ENCODE assay signal across 8 cellular contexts in the genomic region with DNA sequence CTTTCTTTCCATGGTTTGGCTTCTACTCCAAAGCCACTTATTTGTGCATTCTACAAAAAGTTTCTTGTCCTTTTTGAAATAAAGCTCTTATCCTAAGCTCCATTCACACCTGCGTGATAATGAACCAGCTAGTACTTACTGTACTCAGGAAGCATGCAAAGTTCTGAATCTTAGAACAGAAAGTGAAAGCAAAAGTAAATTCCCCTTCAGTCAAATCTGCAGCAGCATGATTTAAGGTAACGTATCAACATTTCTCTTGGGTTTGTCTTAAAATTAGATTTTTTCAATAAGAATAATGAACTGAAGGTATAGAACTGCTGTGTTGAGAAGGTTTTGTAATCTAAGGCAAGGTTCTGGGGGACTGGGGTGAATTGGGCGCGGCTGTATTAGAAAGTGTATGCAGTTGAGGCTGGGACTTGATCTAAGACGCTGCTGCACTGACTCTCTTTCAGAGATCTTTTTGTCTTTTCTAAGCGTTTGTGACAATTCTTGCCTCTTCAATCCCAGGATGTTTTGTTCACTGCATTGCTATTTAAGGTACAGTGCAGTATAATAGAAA. TPM values are rescaled to one million over a fixed set of nuclear protein-coding genes. Genes with fewer than 3 reads are reported as not detected.
DNase-seq lines count a peak whose midpoint lies in the region; ATAC-seq, FAIRE-seq and TF ChIP-seq lines count a peak whose summit lies in the region.

A gene with protein sequence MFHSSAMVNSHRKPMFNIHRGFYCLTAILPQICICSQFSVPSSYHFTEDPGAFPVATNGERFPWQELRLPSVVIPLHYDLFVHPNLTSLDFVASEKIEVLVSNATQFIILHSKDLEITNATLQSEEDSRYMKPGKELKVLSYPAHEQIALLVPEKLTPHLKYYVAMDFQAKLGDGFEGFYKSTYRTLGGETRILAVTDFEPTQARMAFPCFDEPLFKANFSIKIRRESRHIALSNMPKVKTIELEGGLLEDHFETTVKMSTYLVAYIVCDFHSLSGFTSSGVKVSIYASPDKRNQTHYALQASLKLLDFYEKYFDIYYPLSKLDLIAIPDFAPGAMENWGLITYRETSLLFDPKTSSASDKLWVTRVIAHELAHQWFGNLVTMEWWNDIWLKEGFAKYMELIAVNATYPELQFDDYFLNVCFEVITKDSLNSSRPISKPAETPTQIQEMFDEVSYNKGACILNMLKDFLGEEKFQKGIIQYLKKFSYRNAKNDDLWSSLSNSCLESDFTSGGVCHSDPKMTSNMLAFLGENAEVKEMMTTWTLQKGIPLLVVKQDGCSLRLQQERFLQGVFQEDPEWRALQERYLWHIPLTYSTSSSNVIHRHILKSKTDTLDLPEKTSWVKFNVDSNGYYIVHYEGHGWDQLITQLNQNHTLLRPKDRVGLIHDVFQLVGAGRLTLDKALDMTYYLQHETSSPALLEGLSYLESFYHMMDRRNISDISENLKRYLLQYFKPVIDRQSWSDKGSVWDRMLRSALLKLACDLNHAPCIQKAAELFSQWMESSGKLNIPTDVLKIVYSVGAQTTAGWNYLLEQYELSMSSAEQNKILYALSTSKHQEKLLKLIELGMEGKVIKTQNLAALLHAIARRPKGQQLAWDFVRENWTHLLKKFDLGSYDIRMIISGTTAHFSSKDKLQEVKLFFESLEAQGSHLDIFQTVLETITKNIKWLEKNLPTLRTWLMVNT (plus strand): TSS at position 209 of the 559 bp plus-strand sequence. CDS start 3,186 bp downstream, outside the sequence.

- CTCF ChIA-PET in Calu3 (lab: Charles Lee), result interaction anchor here (0.6 to 2.1 kb wide), 7 partner anchors 7 to 217 kb away, joined by 3 to 10 read pairs (median 4); a partner anchor contains a TSS

- H3K27me3 Mint-ChIP-seq in Calu3 (ENCODE audit: unreplicated experiment), result no peaks in the 10 kb centered on the region

- no peak for TF ChIP-seq CTCF in Calu3 (IDR thresholded peaks at IDR 0.05; ENCODE audit: unreplicated experiment)
- no peak for TF ChIP-seq CTCF in upper lobe of left lung (IDR thresholded peaks at IDR 0.05)

- H3K9me3 Mint-ChIP-seq in Calu3 (ENCODE audit: low read depth, unreplicated experiment), result peaks cover 6% of the 10 kb centered on the region

- H3K9me3 ChIP-seq in SJCRH30 (replicated peaks), result no peaks in the 10 kb centered on the region
- no peaks in the 10 kb centered on the region for H3K9me3 ChIP-seq in upper lobe of left lung

- H3K27ac ChIP-seq in SJCRH30, result peak within 1 kb of the TSS; percentile 38
- peak within 1 kb of the TSS; percentile 71 to 88 (median 82) for H3K27ac ChIP-seq in upper lobe of left lung

- no peaks in the 10 kb centered on the region for H3K27me3 ChIP-seq in SJCRH30
- no peaks in the 10 kb centered on the region for H3K27me3 ChIP-seq in upper lobe of left lung

- intact Hi-C loops in Calu3 (cut with micrococcal nuclease; ENCODE audit: unreplicated experiment), result loop anchor here (1.0 to 5.0 kb wide), 2 partner anchors 59 to 264 kb away; no protein-coding TSS in a partner anchor

- H3K36me3 ChIP-seq in SJCRH30 (no peaks in the 10 kb centered on the region), upper lobe of left lung (no peaks in the 10 kb centered on the region)

- TF ChIP-seq POLR2A in upper lobe of left lung (IDR thresholded peaks at IDR 0.05), result no peak

- peaks cover 44% of the 10 kb centered on the region for H3K4me1 Mint-ChIP-seq in Calu3 (ENCODE audit: low read depth, unreplicated experiment)

- ATAC-seq in GM19397 (IDR thresholded peaks at IDR 0.05; ENCODE audit: unreplicated experiment), result peak; percentile 57
- ATAC-seq in HG03460 (IDR thresholded peaks at IDR 0.05; ENCODE audit: unreplicated experiment), result peak; percentile 54
- ATAC-seq in upper lobe of left lung (ENCODE audit: low FRiP score in 2 of 2), result peak in 1 of 2 donors; percentile 74

- peaks cover 33% of the 10 kb centered on the region for H3K36me3 Mint-ChIP-seq in Calu3 (ENCODE audit: insufficient read depth, unreplicated experiment)

- H3K4me3 ChIP-seq in SJCRH30, result peak within 1 kb of the TSS; percentile 65
- peak within 1 kb of the TSS; percentile 48 to 78 (median 60) for H3K4me3 ChIP-seq in upper lobe of left lung

- DNase-seq in Calu3 (peak; percentile 22), SJCRH30 (peak in 1 of 2 experiments; percentile 31), dedifferentiated amniotic fluid mesenchymal stem cell (ENCODE audit: extremely low spot score) (peak; percentile 30), mesenteric fat pad (ENCODE audit: low spot score) (no peak), upper lobe of left lung (no peak), HTR-8/SVneo (ENCODE audit: insufficient read length, low spot score) (no peak)

- WGBS in upper lobe of left lung, 2 donors, result 0 to 3% methylated on average over 6 of the region's 6 CpGs

- BruUV-seq in Calu3 (replicated peaks; lab: Mats Ljungman, UMichigan), result TSS peak; percentile 70

- H3K27ac Mint-ChIP-seq in Calu3 (ENCODE audit: unreplicated experiment), result peak within 1 kb of the TSS; percentile 76

- peak within 1 kb of the TSS; percentile 67 for H3K4me3 Mint-ChIP-seq in Calu3 (ENCODE audit: low read depth, unreplicated experiment)

- H3K4me1 ChIP-seq in SJCRH30 (peaks cover 4% of the 10 kb centered on the region; the same call in 1 of the 2 replicates), upper lobe of left lung (peaks cover 14 to 35% (median 28%) of the 10 kb centered on the region in 4 donors)

- FAIRE-seq in HTR-8/SVneo (lab: Jason Lieb, UNC), result no peak

- TF ChIP-seq EP300 in upper lobe of left lung (IDR thresholded peaks at IDR 0.05), result no peak

RNA-seq across cellular contexts. Expression of the gene that starts here (rescaled TPM):
- total RNA-seq in Calu3 (2022) (67.7 TPM in 2 replicates), mesenteric fat pad (10.7 TPM), upper lobe of left lung (10 to 100 TPM; 19.9 to 24.8 (median 22.1) TPM)
- 4.2 and 6.7 TPM in 2 replicates for total RNA-seq in SJCRH30 (2014; rRNA removed; shearing (Covaris generic))

Comparison
In these comparisons a context has a peak if more than half of its experiments do, and no peak if none do; other contexts are left out.
1. DNase-seq: peak in Calu3 (single experiment) and dedifferentiated amniotic fluid mesenchymal stem cell (single experiment); none in mesenteric fat pad (single experiment), upper lobe of left lung (0 of 2) and HTR-8/SVneo (single experiment).